Comparison of ENCODE assay signal across 1 cellular context in genomic region chr6:21258665-21259064, GRCh38.
TF ChIP-seq lines count a peak whose summit lies in the region.

No MANE protein-coding gene starts in this region.

TF ChIP-seq in K562, 482 proteins besides CTCF, POLR2A, EP300 and RAD21 (continued from another document):
- TF ChIP-seq SIX5 (IDR thresholded peaks at IDR 0.05; ENCODE audit: borderline replicate concordance in 1 of 2, insufficient read depth in 1 of 2, low read depth in 1 of 2, low read length in 2 of 2) (peak; percentile 36 to 61; a peak in 2 of 4 replicates), ZNF384 (IDR thresholded peaks at IDR 0.05; ENCODE audit: low read depth, low read length) (peak; percentile 95), FOXP1 (CRISPR knock-in tag; IDR thresholded peaks at IDR 0.05) (no peak), SUPT5H (IDR thresholded peaks at IDR 0.05) (no peak), C11orf30 (IDR thresholded peaks at IDR 0.05; ENCODE audit: low read depth) (peak; percentile 92)
